In genomic region chr14:45381091-45381490, GRCh38 we compare ENCODE assay signal across 7 cellular contexts.
"Had no signal": no experiment of that assay in that cellular context is flagged by ENCODE, and none has a peak within 500 bp of the region (broad histone marks: within the 10 kb centered on the region; RNA-seq: fewer than 3 reads in every experiment).

No MANE protein-coding gene starts in this region.

- ATAC-seq: HCT116, K562 had no signal

- H3K27ac Mint-ChIP-seq: HFFc6 had no signal

- DNase-seq: GM23248, GOT3, H7, HFFc6, IMR-90 had no signal

- H3K4me3 Mint-ChIP-seq: HFFc6 had no signal
